ENCODE assay signal across 9 cellular contexts in genomic region chr10:132394936-132395703, GRCh38. TPM values are rescaled to one million over a fixed set of nuclear protein-coding genes. Genes with fewer than 3 reads are reported as not detected.
DNase-seq lines count a peak whose midpoint lies in the region; ATAC-seq and TF ChIP-seq lines count a peak whose summit lies in the region.
"Had no signal": no experiment of that assay in that cellular context is flagged by ENCODE, and none has a peak within 500 bp of the region (broad histone marks: within the 10 kb centered on the region; RNA-seq: fewer than 3 reads in every experiment).

No MANE protein-coding gene starts in this region.

- H3K4me1 Mint-ChIP-seq in CD4-positive, alpha-beta memory T cell = peaks cover 9 to 24% (median 19%) of the 10 kb centered on the region in 4 donors

- CTCF ChIA-PET in CD4-positive, alpha-beta memory T cell (lab: Charles Lee; ENCODE audit: partially characterized antibody) = no interaction called here

- H3K4me1 ChIP-seq in CD4-positive, alpha-beta memory T cell (ENCODE audit: insufficient read depth, low read length) = peaks cover 22% of the 10 kb centered on the region
- H3K4me1 ChIP-seq in prostate gland (replicated peaks) = peaks cover 18% of the 10 kb centered on the region

- no peak for DNase-seq in CD4-positive, alpha-beta memory T cell
- DNase-seq in WERI-Rb-1 = no peak
- DNase-seq in left ventricle myocardium superior = peak; percentile 28
- no peak for DNase-seq in prostate gland (ENCODE audit: low spot score)
- DNase-seq in NCI-H2107 (lab: John Stamatoyannopoulos, UW) = no peak
- DNase-seq in mucosa of gallbladder (ENCODE audit: low spot score) = no peak
- DNase-seq in NCI-H2196 (lab: John Stamatoyannopoulos, UW; ENCODE audit: unreplicated experiment) = no peak
- no peak for DNase-seq in amniotic stem cell (lab: John Stamatoyannopoulos, UW)
- DNase-seq: DMS79 had no signal

- peak; percentile 1 for ATAC-seq in left ventricle myocardium superior

- H3K27me3 ChIP-seq in CD4-positive, alpha-beta memory T cell (ENCODE audit: insufficient read depth, low read length) = no peaks in the 10 kb centered on the region
- H3K27me3 ChIP-seq in WERI-Rb-1 (ENCODE audit: insufficient read depth, low read depth, severe bottlenecking) (no peaks in the 10 kb centered on the region), prostate gland (replicated peaks; ENCODE audit: insufficient read depth) (no peaks in the 10 kb centered on the region)

- H3K27me3 Mint-ChIP-seq in CD4-positive, alpha-beta memory T cell = no peaks in the 10 kb centered on the region

- H3K9me3 Mint-ChIP-seq in CD4-positive, alpha-beta memory T cell = peaks cover 0 to 8% (median 0%) of the 10 kb centered on the region in 8 donors

- no peaks in the 10 kb centered on the region for H3K36me3 ChIP-seq in CD4-positive, alpha-beta memory T cell (ENCODE audit: insufficient read depth, low read length)
- peaks cover 13% of the 10 kb centered on the region for H3K36me3 ChIP-seq in WERI-Rb-1
- no peaks in the 10 kb centered on the region for H3K36me3 ChIP-seq in prostate gland

- TF ChIP-seq POLR2A in prostate gland (IDR thresholded peaks at IDR 0.05) = no peak

- peak overlapping the region; percentile 62 for H3K27ac ChIP-seq in CD4-positive, alpha-beta memory T cell (ENCODE audit: low read depth, low read length)
- H3K27ac ChIP-seq in WERI-Rb-1 = peak overlapping the region; percentile 80; the same call in 1 of the 2 replicates
- peak overlapping the region; percentile 90 to 97 for H3K27ac ChIP-seq in prostate gland

- peaks cover 0 to 2% of the 10 kb centered on the region in 2 donors for H3K36me3 Mint-ChIP-seq in CD4-positive, alpha-beta memory T cell

- peak overlapping the region; percentile 70 to 91 (median 77) for H3K27ac Mint-ChIP-seq in CD4-positive, alpha-beta memory T cell

- intact Hi-C loops in CD4-positive, alpha-beta memory T cell (cut with micrococcal nuclease) = no loop called here
- intact Hi-C loops in left ventricle myocardium superior (cut with micrococcal nuclease) (no loop called here), prostate gland (cut with DNase I) (loop anchor here (5.0 to 10.0 kb wide), 2 partner anchors 127 to 250 kb away; no protein-coding TSS in a partner anchor)

- H3K4me3 Mint-ChIP-seq in CD4-positive, alpha-beta memory T cell = peak overlapping the region in 7 of 8 donors; percentile 32 to 74 (median 41)

- no peak overlapping the region for H3K4me3 ChIP-seq in CD4-positive, alpha-beta memory T cell (ENCODE audit: low read length in 2 of 2)
- H3K4me3 ChIP-seq in WERI-Rb-1 (ENCODE audit: low read depth, low read length) = no peak overlapping the region
- no peak overlapping the region for H3K4me3 ChIP-seq in prostate gland

- TF ChIP-seq CTCF in WERI-Rb-1 (IDR thresholded peaks at IDR 0.05; ENCODE audit: low read depth, low read length) (no peak), prostate gland (IDR thresholded peaks at IDR 0.05) (no peak)

- 79% methylated on average over 12 of the region's 12 CpGs for whole genome bisulfite sequencing in prostate gland

- H3K9me3 ChIP-seq in CD4-positive, alpha-beta memory T cell (ENCODE audit: control insufficient read depth in 1 of 2, low read length in 2 of 2) = no peaks in the 10 kb centered on the region
- H3K9me3 ChIP-seq in WERI-Rb-1 (ENCODE audit: severe bottlenecking) (no peaks in the 10 kb centered on the region), prostate gland (no peaks in the 10 kb centered on the region)

- POLR2A ChIA-PET in CD4-positive, alpha-beta memory T cell (lab: Charles Lee; ENCODE audit: partially characterized antibody) = interaction anchor here (2.8 kb wide), 1 partner anchor 51 kb away, joined by 41 read pairs; no protein-coding TSS in a partner anchor

RNA-seq across cellular contexts. Expression of gene PWWP2B, which starts 1.9 kb away (rescaled TPM):
- total RNA-seq in CD4-positive, alpha-beta memory T cell = 1 to 10 TPM; 9.4 to 9.9 TPM
- 1 to 10 TPM in 1 of 2 donors, under 1 TPM in 1; 0.92 to 3.2 TPM for polyA plus RNA-seq in CD4-positive, alpha-beta memory T cell
- total RNA-seq in left ventricle myocardium superior (19.9 TPM), prostate gland (10 to 100 TPM; 27.5 to 36.6 TPM), mucosa of gallbladder (52.9 TPM)
